ENCODE assay signal across 8 cellular contexts in the genomic region with DNA sequence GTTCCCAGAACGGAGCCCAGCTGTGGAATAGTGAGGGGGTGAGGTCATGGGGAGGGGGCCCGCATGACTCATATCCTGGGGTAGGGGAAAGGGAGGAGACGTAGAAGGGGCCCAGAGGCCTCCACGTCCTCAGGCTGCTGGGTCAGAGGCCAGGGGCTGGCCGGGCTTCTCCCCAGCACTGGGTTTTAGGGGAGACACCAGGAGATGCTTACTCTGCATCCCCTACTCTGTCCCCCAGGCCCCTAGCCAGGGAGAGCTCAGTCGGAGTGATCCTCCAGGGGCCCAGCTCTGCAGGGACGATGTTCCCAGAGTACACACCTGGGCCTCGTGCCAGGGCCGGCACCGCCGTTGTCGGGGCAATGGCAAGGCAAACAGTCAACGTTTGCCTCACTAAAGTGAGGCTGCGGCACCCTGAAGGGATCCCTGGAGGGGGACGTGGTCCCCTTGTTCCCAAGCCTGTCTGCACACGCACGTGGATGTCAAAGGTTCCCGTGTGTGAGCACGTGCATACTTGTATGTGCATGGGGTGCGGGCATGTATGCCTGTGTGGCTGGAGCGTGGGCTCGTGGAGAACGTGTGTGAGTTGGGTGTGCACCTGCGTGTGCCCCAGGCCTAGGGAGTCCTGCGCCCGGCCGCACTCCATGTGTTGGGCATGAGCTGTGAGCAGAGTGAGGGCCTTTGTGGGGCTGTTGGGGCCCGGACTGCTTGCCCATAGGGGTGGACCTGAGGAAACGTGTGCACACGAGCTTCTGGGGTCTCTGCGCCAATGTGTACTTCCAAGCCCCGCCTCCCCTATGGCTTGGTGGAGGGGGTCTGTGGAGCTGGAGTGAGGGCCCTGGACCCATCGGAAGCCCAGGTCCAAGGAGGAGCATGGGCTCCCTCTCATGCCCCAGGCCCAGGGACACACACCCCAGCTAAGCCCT. TPM values are rescaled to one million over a fixed set of nuclear protein-coding genes. Genes with fewer than 3 reads are reported as not detected.
DNase-seq lines count a peak whose midpoint lies in the region; ATAC-seq and TF ChIP-seq lines count a peak whose summit lies in the region.
"Had no signal": no experiment of that assay in that cellular context is flagged by ENCODE, and none has a peak within 500 bp of the region (broad histone marks: within the 10 kb centered on the region; RNA-seq: fewer than 3 reads in every experiment).

No MANE protein-coding gene starts in this region.

- DNase-seq in NCI-H2081 (lab: John Stamatoyannopoulos, UW) (peak; percentile 31 to 75), NCI-H2081 treated with DMSO at 0.1 percent for 48 hours (lab: John Stamatoyannopoulos, UW) (no peak), fibroblast of lung (ENCODE audit: low read depth in 2 of 2) (peak; percentile 16 to 83), smooth muscle cell (lab: John Stamatoyannopoulos, UW; ENCODE audit: unreplicated experiment) (no peak)
- DNase-seq in stimulated activated naive CD8-positive, alpha-beta T cell treated with anti-CD3 and anti-CD28 coated beads, Interleukin-15, Interleukin-2, amounts not matched to agents 100 U/mL and 50 U/mL, for 24 hours = no peak
- DNase-seq: effector CD8-positive, alpha-beta T cell had no signal

- ATAC-seq in esophagus mucosa = no peak
- no peak for ATAC-seq in stimulated activated naive CD8-positive, alpha-beta T cell treated with anti-CD3 and anti-CD28 coated beads, Interleukin-15, Interleukin-2, amounts not matched to agents 100 U/mL and 50 U/mL, for 24 hours

- H3K9me3 ChIP-seq in fibroblast of lung (ENCODE audit: control insufficient read depth, insufficient read depth, low read depth, low read length) (no peaks in the 10 kb centered on the region), smooth muscle cell (replicated peaks; ENCODE audit: low read depth) (no peaks in the 10 kb centered on the region)

- H3K4me1 ChIP-seq in fibroblast of lung (ENCODE audit: control insufficient read depth, extremely low read depth, insufficient read depth, low read length) (no peaks in the 10 kb centered on the region), smooth muscle cell (ENCODE audit: low read depth) (peaks cover 6% of the 10 kb centered on the region)

- no peaks in the 10 kb centered on the region for H3F3A ChIP-seq in smooth muscle cell (ENCODE audit: low read depth)

- H4K20me1 ChIP-seq in fibroblast of lung (ENCODE audit: control insufficient read depth, extremely low read depth, insufficient read depth, low read length) = no peaks in the 10 kb centered on the region
- H4K20me1 ChIP-seq in smooth muscle cell (ENCODE audit: low read depth) = no peaks in the 10 kb centered on the region

- H3K9ac ChIP-seq in fibroblast of lung (ENCODE audit: insufficient read depth, low read length) (no peak overlapping the region), smooth muscle cell (ENCODE audit: low read depth) (peak overlapping the region; percentile 17)

- H2AFZ ChIP-seq in fibroblast of lung (ENCODE audit: low read length) = no peak overlapping the region
- no peak overlapping the region for H2AFZ ChIP-seq in smooth muscle cell (ENCODE audit: low read depth)

- no peak overlapping the region for H3K4me3 ChIP-seq in fibroblast of lung (replicated peaks in 1 of 4; ENCODE audit: control extremely low read depth in 1 of 4, insufficient read depth in 1 of 4, low read depth in 3 of 4, low read length in 4 of 4)
- H3K4me3 ChIP-seq in smooth muscle cell = no peak overlapping the region

- 75% methylated on average over 32 of the region's 33 CpGs for WGBS in smooth muscle cell (ENCODE audit: low lambda C conversion rate)

- H3K4me2 ChIP-seq in fibroblast of lung (ENCODE audit: extremely low read depth, insufficient read depth, low read length) = no peak overlapping the region
- H3K4me2 ChIP-seq in smooth muscle cell = peak overlapping the region; percentile 63

- TF ChIP-seq CTCF in fibroblast of lung (conservative IDR thresholded peaks at IDR 0.05 in 1 of 2, IDR thresholded peaks at IDR 0.05 in 1 of 2; ENCODE audit: low read depth in 1 of 2, low read length in 2 of 2) (no peak), smooth muscle cell (IDR thresholded peaks at IDR 0.05; ENCODE audit: borderline replicate concordance, insufficient read depth, poor library complexity, severe bottlenecking) (no peak)

- H3K27me3 ChIP-seq in fibroblast of lung (ENCODE audit: control insufficient read depth, insufficient read depth, low read length) (no peaks in the 10 kb centered on the region), smooth muscle cell (ENCODE audit: low read depth) (no peaks in the 10 kb centered on the region)

- H3K27ac ChIP-seq in fibroblast of lung (ENCODE audit: insufficient read depth, low read length) = no peak overlapping the region
- peak overlapping the region; percentile 36 for H3K27ac ChIP-seq in smooth muscle cell (ENCODE audit: low read depth)

- H3K36me3 ChIP-seq in fibroblast of lung (ENCODE audit: control insufficient read depth, insufficient read depth, low read length) = no peaks in the 10 kb centered on the region
- no peaks in the 10 kb centered on the region for H3K36me3 ChIP-seq in smooth muscle cell (ENCODE audit: low read depth)

- H3K79me2 ChIP-seq in fibroblast of lung (ENCODE audit: control insufficient read depth, insufficient read depth, low read length) = no peaks in the 10 kb centered on the region
- H3K79me2 ChIP-seq in smooth muscle cell (ENCODE audit: low read depth) = no peaks in the 10 kb centered on the region

RNA-seq across cellular contexts. Expression of gene PRR33, which starts 14.2 kb away (rescaled TPM):
- total RNA-seq in fibroblast of lung = not detected in 2 replicates
- not detected in 2 replicates for polyA plus RNA-seq in fibroblast of lung
- polyA plus RNA-seq in fibroblast of lung (2012) = not detected in 2 replicates
- polyA minus RNA-seq in fibroblast of lung (ENCODE audit: low replicate concordance) = not detected in 2 replicates
- total RNA-seq in smooth muscle cell = not detected in 2 replicates
- polyA plus RNA-seq in smooth muscle cell = not detected in 2 replicates
- total RNA-seq in esophagus mucosa = not detected
- total RNA-seq: A172 had no signal

RNA-seq across cellular contexts. Expression of gene LSP1, which starts 24.6 kb away (rescaled TPM):
- total RNA-seq in fibroblast of lung = 1.8 and 6.7 TPM in 2 replicates
- 0.19 and 1.3 TPM in 2 replicates for polyA plus RNA-seq in fibroblast of lung
- 0.24 and 2.0 TPM in 2 replicates for polyA plus RNA-seq in fibroblast of lung (2012)
- not detected in 2 replicates for polyA minus RNA-seq in fibroblast of lung (ENCODE audit: low replicate concordance)
- total RNA-seq in smooth muscle cell = 1.7 and 2.1 TPM in 2 replicates
- polyA plus RNA-seq in smooth muscle cell = 8.7 and 13.7 TPM in 2 replicates
- total RNA-seq in esophagus mucosa = 18.8 TPM

RNA-seq across cellular contexts. Expression of gene TNNI2, which starts 38.7 kb away (rescaled TPM):
- not detected in 2 replicates for total RNA-seq in fibroblast of lung
- polyA plus RNA-seq in fibroblast of lung = not detected in 2 replicates
- polyA plus RNA-seq in fibroblast of lung (2012) = not detected in 2 replicates
- not detected in 2 replicates for polyA minus RNA-seq in fibroblast of lung (ENCODE audit: low replicate concordance)
- 0.94 TPM in 1 of 2 replicates, not detected in the other for total RNA-seq in smooth muscle cell
- polyA plus RNA-seq in smooth muscle cell = 0.74 and 1.2 TPM in 2 replicates
- total RNA-seq in esophagus mucosa = 4.4 TPM
- total RNA-seq: A172 had no signal

RNA-seq across cellular contexts. Expression of gene TNNT3, which starts 42.0 kb away (rescaled TPM):
- total RNA-seq in fibroblast of lung (0.26 TPM in 1 of 2 replicates, not detected in the other), smooth muscle cell (1.9 TPM in 1 of 2 replicates, not detected in the other), esophagus mucosa (0.40 TPM)
- polyA plus RNA-seq in fibroblast of lung (not detected in 2 replicates), smooth muscle cell (0.97 and 4.7 TPM in 2 replicates)
- polyA plus RNA-seq in fibroblast of lung (2012) = not detected in 2 replicates
- polyA minus RNA-seq in fibroblast of lung (ENCODE audit: low replicate concordance) = not detected in 2 replicates
- total RNA-seq: A172 had no signal

RNA-seq across cellular contexts. Expression of gene SYT8, which starts 42.7 kb away (rescaled TPM):
- total RNA-seq in fibroblast of lung (not detected in 2 replicates), smooth muscle cell (0.13 TPM in 1 of 2 replicates, not detected in the other), esophagus mucosa (22.4 TPM)
- polyA plus RNA-seq in fibroblast of lung (not detected in 2 replicates), smooth muscle cell (1.4 and 2.0 TPM in 2 replicates)
- polyA plus RNA-seq in fibroblast of lung (2012) = not detected in 2 replicates
- polyA minus RNA-seq in fibroblast of lung (ENCODE audit: low replicate concordance) = not detected in 2 replicates
- total RNA-seq: A172 had no signal

Comparison
In these comparisons a context has a peak if more than half of its experiments do, and no peak if none do; other contexts are left out.
1. DNase-seq: peak in NCI-H2081 (2 of 2) and fibroblast of lung (2 of 2); none in NCI-H2081 treated with DMSO at 0.1 percent for 48 hours (single experiment), smooth muscle cell (single experiment) and stimulated activated naive CD8-positive, alpha-beta T cell treated with anti-CD3 and anti-CD28 coated beads, Interleukin-15, Interleukin-2, amounts not matched to agents 100 U/mL and 50 U/mL, for 24 hours (single experiment).